Comparison of ENCODE assay signal across 27 cellular contexts in genomic region chr20:51482836-51483235, GRCh38. TPM values are rescaled to one million over a fixed set of nuclear protein-coding genes. Genes with fewer than 3 reads are reported as not detected.
DNase-seq lines count a peak whose midpoint lies in the region; ATAC-seq and TF ChIP-seq lines count a peak whose summit lies in the region.
"Had no signal": no experiment of that assay in that cellular context is flagged by ENCODE, and none has a peak within 500 bp of the region (broad histone marks: within the 10 kb centered on the region; RNA-seq: fewer than 3 reads in every experiment).

No MANE protein-coding gene starts in this region.

- peak overlapping the region; percentile 80 for H3K27ac Mint-ChIP-seq in stimulated activated naive CD8-positive, alpha-beta T cell treated with anti-CD3 and anti-CD28 coated beads, Interleukin-15, Interleukin-2, amounts not matched to agents 100 ng/mL and 50 ng/mL, for 24 hours
- H3K27ac Mint-ChIP-seq in activated T-helper 2 cell treated with anti-CD3 and anti-CD28 coated beads, Interferon-gamma antibody, Interleukin-2, Interleukin-4, amounts not matched to agents 10 μg/mL and 5 μg/mL and 100 μg/mL, durations not matched to agents 14 hours and 24 hours and 36 hours, result peak overlapping the region; percentile 6
- H3K27ac Mint-ChIP-seq in mesothelial cell of epicardium, result peak overlapping the region; percentile 1

- H3K27me3 ChIP-seq in body of pancreas, result no peaks in the 10 kb centered on the region
- H3K27me3 ChIP-seq: BLaER1 treated with 17β-estradiol and CSF1 and Interleukin-3, amounts not matched to agents 10 nM and 100 nM; heart left ventricle had no signal

- H3K4me1 Mint-ChIP-seq in stimulated activated naive CD8-positive, alpha-beta T cell treated with anti-CD3 and anti-CD28 coated beads, Interleukin-15, Interleukin-2, amounts not matched to agents 100 ng/mL and 50 ng/mL, for 24 hours (ENCODE audit: low read depth), result peaks cover 96% of the 10 kb centered on the region
- peaks cover 86% of the 10 kb centered on the region for H3K4me1 Mint-ChIP-seq in activated T-helper 2 cell treated with anti-CD3 and anti-CD28 coated beads, Interferon-gamma antibody, Interleukin-2, Interleukin-4, amounts not matched to agents 10 μg/mL and 5 μg/mL and 100 μg/mL, durations not matched to agents 14 hours and 24 hours and 36 hours (ENCODE audit: low read depth)
- peaks cover 56% of the 10 kb centered on the region for H3K4me1 Mint-ChIP-seq in mesothelial cell of epicardium

- peak overlapping the region; percentile 67 for H3K4me3 Mint-ChIP-seq in stimulated activated naive CD8-positive, alpha-beta T cell treated with anti-CD3 and anti-CD28 coated beads, Interleukin-15, Interleukin-2, amounts not matched to agents 100 ng/mL and 50 ng/mL, for 24 hours
- H3K4me3 Mint-ChIP-seq in activated T-helper 2 cell treated with anti-CD3 and anti-CD28 coated beads, Interferon-gamma antibody, Interleukin-2, Interleukin-4, amounts not matched to agents 10 μg/mL and 5 μg/mL and 100 μg/mL, durations not matched to agents 14 hours and 24 hours and 36 hours (ENCODE audit: low read depth), result peak overlapping the region; percentile 6
- H3K4me3 Mint-ChIP-seq in mesothelial cell of epicardium, result no peak overlapping the region
- H3K4me3 Mint-ChIP-seq: brain had no signal

- no peaks in the 10 kb centered on the region for H3K9me3 ChIP-seq in body of pancreas
- H3K9me3 ChIP-seq: SK-N-SH had no signal

- intact Hi-C loops in activated T-helper 2 cell treated with anti-CD3 and anti-CD28 coated beads, Interferon-gamma antibody, Interleukin-2, Interleukin-4, amounts not matched to agents 10 μg/mL and 5 μg/mL and 100 μg/mL, durations not matched to agents 14 hours and 24 hours and 36 hours (cut with micrococcal nuclease), result loop anchor here (5.0 kb wide), 1 partner anchor 234 kb away; no protein-coding TSS in a partner anchor
- intact Hi-C loops in body of pancreas (cut with DNase I), result no loop called here

- no peak for ATAC-seq in stimulated activated naive CD8-positive, alpha-beta T cell treated with anti-CD3 and anti-CD28 coated beads, Interleukin-15, Interleukin-2, amounts not matched to agents 100 U/mL and 50 U/mL, for 24 hours
- ATAC-seq in HG02610 (IDR thresholded peaks at IDR 0.05; ENCODE audit: unreplicated experiment) (no peak), body of pancreas (no peak)
- ATAC-seq: heart left ventricle, left cardiac atrium had no signal

- WGBS in body of pancreas, 2 donors, result 88 to 98% methylated on average over 9 of the region's 9 CpGs

- no peak overlapping the region for H3K4me3 ChIP-seq in body of pancreas
- H3K4me3 ChIP-seq: BLaER1 treated with 17β-estradiol and CSF1 and Interleukin-3, amounts not matched to agents 10 nM and 100 nM; heart left ventricle had no signal

- no peaks in the 10 kb centered on the region for H3K36me3 ChIP-seq in body of pancreas (replicated peaks in 1 of 2; ENCODE audit: insufficient read depth in 1 of 2, low read depth in 2 of 2)
- H3K36me3 ChIP-seq: WERI-Rb-1 had no signal

- H3K27ac ChIP-seq in body of pancreas, result no peak overlapping the region
- H3K27ac ChIP-seq: BLaER1 treated with 17β-estradiol and CSF1 and Interleukin-3, amounts not matched to agents 10 nM and 100 nM; heart left ventricle; WERI-Rb-1 had no signal

- DNase-seq in stimulated activated naive CD8-positive, alpha-beta T cell treated with anti-CD3 and anti-CD28 coated beads, Interleukin-15, Interleukin-2, amounts not matched to agents 100 U/mL and 50 U/mL, for 24 hours, result no peak
- DNase-seq in activated T-helper 2 cell treated with anti-CD3 and anti-CD28 coated beads, Interferon-gamma antibody, Interleukin-2, Interleukin-4, amounts not matched to agents 10 μg/mL and 5 μg/mL and 100 μg/mL, durations not matched to agents 14 hours and 24 hours and 36 hours (ENCODE audit: low spot score), result no peak
- DNase-seq in mesothelial cell of epicardium (ENCODE audit: low spot score in 2 of 2, unreplicated experiment in 2 of 2) (no peak), body of pancreas (no peak), GM13977 (ENCODE audit: low spot score) (no peak)
- DNase-seq: activated CD8-positive, alpha-beta memory T cell treated with anti-CD3 and anti-CD28 coated beads for 24 hours; activated T-cell treated with anti-CD3 and anti-CD28 coated beads, Interleukin-2, amount 50 U/mL, for 48 hours; effector CD8-positive, alpha-beta T cell; EL; erythroblast; H7; left cardiac atrium; NCI-H2029 treated with DMSO at 0.1 percent for 48 hours; NCI-H345; NCI-H774; nucleus accumbens; SK-N-SH; stimulated activated CD4-positive, alpha-beta T cell treated with anti-CD3 and anti-CD28 coated beads, Interleukin-1b, Interleukin-23, amount 100 ng/mL, for 48 hours; substantia nigra; WERI-Rb-1 had no signal

- H3K4me1 ChIP-seq in body of pancreas, result no peaks in the 10 kb centered on the region

- TF ChIP-seq CTCF in mesothelial cell of epicardium (IDR thresholded peaks at IDR 0.05; ENCODE audit: unreplicated experiment) (no peak), body of pancreas (IDR thresholded peaks at IDR 0.05) (no peak), GM13977 (IDR thresholded peaks at IDR 0.05; ENCODE audit: extremely low read depth, insufficient read depth, missing control alignments) (no peak)

- H3K36me3 Mint-ChIP-seq in stimulated activated naive CD8-positive, alpha-beta T cell treated with anti-CD3 and anti-CD28 coated beads, Interleukin-15, Interleukin-2, amounts not matched to agents 100 ng/mL and 50 ng/mL, for 24 hours (ENCODE audit: low read depth), result peaks cover 70% of the 10 kb centered on the region
- peaks cover 68% of the 10 kb centered on the region for H3K36me3 Mint-ChIP-seq in activated T-helper 2 cell treated with anti-CD3 and anti-CD28 coated beads, Interferon-gamma antibody, Interleukin-2, Interleukin-4, amounts not matched to agents 10 μg/mL and 5 μg/mL and 100 μg/mL, durations not matched to agents 14 hours and 24 hours and 36 hours (ENCODE audit: low read depth)
- peaks cover 9% of the 10 kb centered on the region for H3K36me3 Mint-ChIP-seq in mesothelial cell of epicardium
- H3K36me3 Mint-ChIP-seq: brain had no signal

- no peaks in the 10 kb centered on the region for H3K27me3 Mint-ChIP-seq in stimulated activated naive CD8-positive, alpha-beta T cell treated with anti-CD3 and anti-CD28 coated beads, Interleukin-15, Interleukin-2, amounts not matched to agents 100 ng/mL and 50 ng/mL, for 24 hours
- H3K27me3 Mint-ChIP-seq in activated T-helper 2 cell treated with anti-CD3 and anti-CD28 coated beads, Interferon-gamma antibody, Interleukin-2, Interleukin-4, amounts not matched to agents 10 μg/mL and 5 μg/mL and 100 μg/mL, durations not matched to agents 14 hours and 24 hours and 36 hours (ENCODE audit: low read depth), result no peaks in the 10 kb centered on the region
- no peaks in the 10 kb centered on the region for H3K27me3 Mint-ChIP-seq in mesothelial cell of epicardium (ENCODE audit: low read depth)
- H3K27me3 Mint-ChIP-seq: IgD-negative memory B cell had no signal

- H3K9me3 Mint-ChIP-seq in stimulated activated naive CD8-positive, alpha-beta T cell treated with anti-CD3 and anti-CD28 coated beads, Interleukin-15, Interleukin-2, amounts not matched to agents 100 ng/mL and 50 ng/mL, for 24 hours, result no peaks in the 10 kb centered on the region
- peaks cover 5% of the 10 kb centered on the region for H3K9me3 Mint-ChIP-seq in activated T-helper 2 cell treated with anti-CD3 and anti-CD28 coated beads, Interferon-gamma antibody, Interleukin-2, Interleukin-4, amounts not matched to agents 10 μg/mL and 5 μg/mL and 100 μg/mL, durations not matched to agents 14 hours and 24 hours and 36 hours
- H3K9me3 Mint-ChIP-seq in mesothelial cell of epicardium, result peaks cover 5% of the 10 kb centered on the region
- H3K9me3 Mint-ChIP-seq: IgD-negative memory B cell had no signal

- in situ Hi-C loops in GM13977 (cut with MboI; ENCODE audit: low pct_unique_long_range_greater_than_20kb, low sequenced_read_pairs, unreplicated experiment), result no loop called here

- TF ChIP-seq POLR2A in body of pancreas (IDR thresholded peaks at IDR 0.05), result no peak

RNA-seq across cellular contexts. Expression of gene NFATC2, which starts 59.7 kb away (rescaled TPM):
- 67.1 and 68.0 TPM in 2 replicates for total RNA-seq in activated T-helper 2 cell treated with anti-CD3 and anti-CD28 coated beads, Interferon-gamma antibody, Interleukin-2, Interleukin-4, amounts not matched to agents 10 μg/mL and 5 μg/mL and 100 μg/mL, durations not matched to agents 14 hours and 24 hours and 36 hours
- total RNA-seq in mesothelial cell of epicardium (13.1 to 14.0 TPM (median 14.0 TPM) in 3 replicates), body of pancreas (1 to 10 TPM; 4.9 to 7.6 TPM)
- total RNA-seq: myocyte had no signal

Comparison
In these comparisons a context has a peak if more than half of its experiments do, and no peak if none do; other contexts are left out.
1. H3K27ac Mint-ChIP-seq: peak in every context shown above with its lines; median percentile 80 in stimulated activated naive CD8-positive, alpha-beta T cell treated with anti-CD3 and anti-CD28 coated beads, Interleukin-15, Interleukin-2, amounts not matched to agents 100 ng/mL and 50 ng/mL, for 24 hours; 6 in activated T-helper 2 cell treated with anti-CD3 and anti-CD28 coated beads, Interferon-gamma antibody, Interleukin-2, Interleukin-4, amounts not matched to agents 10 μg/mL and 5 μg/mL and 100 μg/mL, durations not matched to agents 14 hours and 24 hours and 36 hours; 1 in mesothelial cell of epicardium.